Comparison of ENCODE assay signal across 15 cellular contexts in the genomic region with DNA sequence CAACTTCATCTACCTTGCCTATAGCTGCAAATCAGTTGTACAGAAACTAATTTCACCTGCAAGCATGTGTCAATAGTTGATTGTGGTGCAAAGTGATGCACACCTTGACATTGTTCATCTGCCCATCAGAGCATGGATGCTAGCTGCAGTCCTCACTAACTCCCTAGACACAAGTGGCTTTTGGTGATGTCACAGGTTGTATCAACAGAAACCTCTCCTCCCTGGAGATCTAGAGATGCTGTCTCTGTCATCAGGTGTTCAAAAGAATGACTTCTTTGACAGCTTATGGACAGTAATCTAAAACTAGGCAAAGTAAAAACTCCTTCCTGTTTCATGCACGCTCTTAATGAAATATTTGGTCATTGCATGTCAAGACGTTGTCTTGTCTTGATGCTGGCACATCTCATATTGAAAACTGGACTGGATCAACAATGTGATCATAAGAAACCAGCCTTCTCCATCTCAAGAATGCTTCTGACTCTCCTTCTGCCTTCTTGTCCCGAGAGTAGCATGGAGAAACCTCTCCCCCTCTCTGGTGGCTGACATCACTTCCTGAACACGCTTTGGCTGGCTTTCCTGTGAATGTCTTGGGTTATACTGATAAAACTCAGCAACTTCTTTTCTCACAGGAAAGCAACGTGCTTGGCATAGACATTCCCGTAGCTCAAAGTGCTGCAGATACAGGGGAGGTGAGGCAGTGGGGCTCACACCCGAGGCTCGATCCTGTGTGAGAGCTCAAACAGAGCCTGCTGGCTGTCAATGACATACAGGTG.
DNase-seq lines count a peak whose midpoint lies in the region; ATAC-seq and TF ChIP-seq lines count a peak whose summit lies in the region.
"Had no signal": no experiment of that assay in that cellular context is flagged by ENCODE, and none has a peak within 500 bp of the region (broad histone marks: within the 10 kb centered on the region; RNA-seq: fewer than 3 reads in every experiment).

No MANE protein-coding gene starts in this region.

- H3K79me2 ChIP-seq in DND-41 (ENCODE audit: insufficient read depth, low read length), result no peaks in the 10 kb centered on the region

- no peak overlapping the region for H3K9ac ChIP-seq in DND-41 (ENCODE audit: low read depth, low read length)

- no peak for TF ChIP-seq CTCF in DND-41 (IDR thresholded peaks at IDR 0.05; ENCODE audit: borderline replicate concordance, extremely low read depth, low read length, poor library complexity, severe bottlenecking)
- TF ChIP-seq CTCF in NB4 (IDR thresholded peaks at IDR 0.05; ENCODE audit: low read depth, low read length), result no peak
- no peak for TF ChIP-seq CTCF in esophagus squamous epithelium (IDR thresholded peaks at IDR 0.05)

- no peaks in the 10 kb centered on the region for H3K9me3 ChIP-seq in DND-41 (ENCODE audit: insufficient read depth, low read length, severe bottlenecking)
- H3K9me3 ChIP-seq in esophagus squamous epithelium, result no peaks in the 10 kb centered on the region
- H3K9me3 ChIP-seq: neutrophil, Peyer's patch had no signal

- H3K4me2 ChIP-seq in DND-41 (ENCODE audit: insufficient read depth, low read length), result no peak overlapping the region

- TF ChIP-seq POLR2A in NB4 (IDR thresholded peaks at IDR 0.05; ENCODE audit: extremely low read depth, insufficient read length), result no peak
- TF ChIP-seq POLR2A in esophagus squamous epithelium (IDR thresholded peaks at IDR 0.05), result no peak

- H4K20me1 ChIP-seq in DND-41 (ENCODE audit: insufficient read depth, low read length), result no peaks in the 10 kb centered on the region

- intact Hi-C loops in esophagus squamous epithelium (cut with DNase I), result no loop called here

- H3K27ac ChIP-seq in DND-41 (ENCODE audit: low read length), result peak overlapping the region; percentile 4
- peak overlapping the region in 3 of 4 donors; percentile 10 to 63 (median 11) for H3K27ac ChIP-seq in esophagus squamous epithelium
- H3K27ac ChIP-seq: neutrophil, Peyer's patch had no signal

- H3K4me3 Mint-ChIP-seq in naive thymus-derived CD8-positive, alpha-beta T cell, result peak overlapping the region; percentile 5 to 76 (median 61)
- H3K4me3 Mint-ChIP-seq: H9 had no signal

- DNase-seq in DND-41 (no peak), NB4 (ENCODE audit: low read depth) (peak; percentile 25), esophagus squamous epithelium (lab: John Stamatoyannopoulos, UW) (no peak), amniotic stem cell (lab: John Stamatoyannopoulos, UW) (no peak), NCI-H2227 treated with DMSO at 0.1 percent for 48 hours (lab: John Stamatoyannopoulos, UW) (no peak), hippocampal formation (lab: John Stamatoyannopoulos, UW) (no peak)
- DNase-seq in naive thymus-derived CD8-positive, alpha-beta T cell, result peak in 1 of 10 donors; percentile 12
- DNase-seq: activated CD4-positive, alpha-beta T cell treated with anti-CD3 and anti-CD28 coated beads, Interleukin-2, amount 50 U/mL, for 48 hours; central memory CD4-positive, alpha-beta T cell; H9; NCI-H1417 treated with DMSO at 0.1 percent for 48 hours; Peyer's patch; stimulated activated CD4-positive, alpha-beta T cell treated with anti-CD3 and anti-CD28 coated beads, Interleukin-4, amount 100 ng/mL, for 1 hour had no signal

- ATAC-seq in DND-41 (ENCODE audit: insufficient read depth, low read depth), result peak; percentile 44; the same call in 2 of the 3 replicates
- peak in 1 of 2 donors; percentile 44 for ATAC-seq in naive thymus-derived CD8-positive, alpha-beta T cell
- ATAC-seq in GM19023 (IDR thresholded peaks at IDR 0.05; ENCODE audit: unreplicated experiment), result no peak

- peaks cover 0 to 9% (median 0%) of the 10 kb centered on the region in 5 donors for H3K27me3 Mint-ChIP-seq in naive thymus-derived CD8-positive, alpha-beta T cell

- H3K36me3 ChIP-seq in DND-41 (ENCODE audit: insufficient read depth, low read length), result peaks cover 81% of the 10 kb centered on the region
- H3K36me3 ChIP-seq in esophagus squamous epithelium, result peaks cover 0 to 97% (median 6%) of the 10 kb centered on the region in 3 donors
- H3K36me3 ChIP-seq: neutrophil had no signal

- no peak overlapping the region for H2AFZ ChIP-seq in DND-41 (ENCODE audit: low read depth, low read length)

- peak overlapping the region in 6 of 10 donors; percentile 7 to 80 (median 29) for H3K27ac Mint-ChIP-seq in naive thymus-derived CD8-positive, alpha-beta T cell
- H3K27ac Mint-ChIP-seq: H9 had no signal

- no peaks in the 10 kb centered on the region for H3K27me3 ChIP-seq in DND-41 (ENCODE audit: insufficient read depth, low read length, poor library complexity)
- H3K27me3 ChIP-seq in esophagus squamous epithelium, result no peaks in the 10 kb centered on the region
- H3K27me3 ChIP-seq: Peyer's patch had no signal

- H3K36me3 Mint-ChIP-seq in naive thymus-derived CD8-positive, alpha-beta T cell, result no peaks in the 10 kb centered on the region

- H3K9me3 Mint-ChIP-seq in naive thymus-derived CD8-positive, alpha-beta T cell, result no peaks in the 10 kb centered on the region
- H3K9me3 Mint-ChIP-seq: H9 had no signal

- WGBS in esophagus squamous epithelium, 2 donors, result 37 to 53% methylated on average over 6 to 8 of the region's 8 CpGs

- H3K4me1 ChIP-seq in DND-41 (ENCODE audit: insufficient read depth, low read length) (0 out of 2 replicates have a peak, but pooled peaks cover 4% of the 10 kb centered on the region), esophagus squamous epithelium (no peaks in the 10 kb centered on the region)
- H3K4me1 ChIP-seq: Peyer's patch had no signal

- H3K4me3 ChIP-seq in DND-41 (ENCODE audit: low read depth in 1 of 2, low read length in 2 of 2), result no peak overlapping the region
- no peak overlapping the region for H3K4me3 ChIP-seq in NB4 (ENCODE audit: low read depth, low read length)
- H3K4me3 ChIP-seq in esophagus squamous epithelium, result no peak overlapping the region
- H3K4me3 ChIP-seq: Peyer's patch had no signal

- POLR2A ChIA-PET in naive thymus-derived CD8-positive, alpha-beta T cell (lab: Charles Lee), result interaction anchor here (0.6 kb wide), 1 partner anchor 168 kb away, joined by 3 read pairs; no protein-coding TSS in a partner anchor

- H3K4me1 Mint-ChIP-seq in naive thymus-derived CD8-positive, alpha-beta T cell, result peaks cover 7 to 10% (median 9%) of the 10 kb centered on the region in 4 donors
